9 cellular contexts compared by ENCODE assay signal in genomic region chr19:38665219-38665931, GRCh38. TPM values are rescaled to one million over a fixed set of nuclear protein-coding genes. Genes with fewer than 3 reads are reported as not detected.
A peak's percentile ranks its signal among the peaks of the same experiment; 100 is the strongest.
DNase-seq lines count a peak whose midpoint lies in the region; ATAC-seq and TF ChIP-seq lines count a peak whose summit lies in the region.
"Had no signal": no experiment of that assay in that cellular context is flagged by ENCODE, and none has a peak within 500 bp of the region (broad histone marks: within the 10 kb centered on the region; RNA-seq: fewer than 3 reads in every experiment).

No MANE protein-coding gene starts in this region.

- H3K4ac ChIP-seq in trophoblast cell (ENCODE audit: low read depth, low read length), result peak overlapping the region; percentile 51

- H2BK12ac ChIP-seq in trophoblast cell (ENCODE audit: low read length), result peak overlapping the region; percentile 60

- H3K14ac ChIP-seq in trophoblast cell (ENCODE audit: low read length), result peak overlapping the region; percentile 45

- H3K4me2 ChIP-seq in trophoblast cell (ENCODE audit: low read length), result peak overlapping the region; percentile 39

- peak overlapping the region; percentile 68 for H3K18ac ChIP-seq in trophoblast cell (ENCODE audit: low read length)

- peak overlapping the region; percentile 27 for H2BK120ac ChIP-seq in trophoblast cell (ENCODE audit: insufficient read depth, low read length, poor library complexity)

- DNase-seq in CD14-positive monocyte (ENCODE audit: low spot score) (no peak), SJCRH30 (no peak), foreskin keratinocyte (no peak), trophoblast cell (no peak), NCI-H146 treated with DMSO at 0.1 percent for 48 hours (lab: John Stamatoyannopoulos, UW; ENCODE audit: unreplicated experiment) (no peak), SW 1271 (lab: John Stamatoyannopoulos, UW) (no peak), DMS53 (lab: John Stamatoyannopoulos, UW) (no peak), NCI-H226 (no peak)
- DNase-seq: DMS153 had no signal

- peak overlapping the region; percentile 24 for H4K8ac ChIP-seq in trophoblast cell (ENCODE audit: low read depth, low read length)

- H3K4me3 ChIP-seq in SJCRH30 (no peak overlapping the region), trophoblast cell (ENCODE audit: low read depth, low read length) (no peak overlapping the region)

- ATAC-seq in foreskin keratinocyte, result no peak

- intact Hi-C loops in CD14-positive monocyte (cut with micrococcal nuclease), result no loop called here

- peaks cover 15 to 32% of the 10 kb centered on the region in 2 donors for H3K36me3 Mint-ChIP-seq in CD14-positive monocyte

- no peak overlapping the region for H3K23ac ChIP-seq in trophoblast cell (ENCODE audit: low read length)

- peak overlapping the region; percentile 30 for H2AK5ac ChIP-seq in trophoblast cell (ENCODE audit: low read length)

- H3K4me1 ChIP-seq in SJCRH30 (peaks cover 56% of the 10 kb centered on the region), foreskin keratinocyte (peaks cover 72% of the 10 kb centered on the region), trophoblast cell (ENCODE audit: control insufficient read depth in 1 of 2, insufficient read depth in 2 of 2, low read length in 2 of 2) (peaks cover 76 to 84% of the 10 kb centered on the region in 2 experiments)

- WGBS in trophoblast cell (ENCODE audit: extremely low coverage, insufficient coverage, insufficient read length), result no CpG with 5 or more reads among the region's 13 CpGs

- H3K9me3 Mint-ChIP-seq in CD14-positive monocyte, result no peaks in the 10 kb centered on the region

- peak overlapping the region in 6 of 7 donors; percentile 56 to 94 (median 88) for H3K27ac Mint-ChIP-seq in CD14-positive monocyte

- TF ChIP-seq CTCF in CD14-positive monocyte (IDR thresholded peaks at IDR 0.05) (no peak), foreskin keratinocyte (conservative IDR thresholded peaks at IDR 0.05) (no peak)

- no peak overlapping the region for H4K12ac ChIP-seq in trophoblast cell (ENCODE audit: low read depth, low read length)

- H3K4me3 Mint-ChIP-seq in CD14-positive monocyte, result no peak overlapping the region

- peak overlapping the region; percentile 39 for H3K9ac ChIP-seq in trophoblast cell (ENCODE audit: low read length)

- peak overlapping the region; percentile 62 for H2BK5ac ChIP-seq in trophoblast cell (ENCODE audit: low read depth, low read length, poor library complexity)

- H3K27me3 ChIP-seq in SJCRH30 (no peaks in the 10 kb centered on the region), foreskin keratinocyte (no peaks in the 10 kb centered on the region), trophoblast cell (ENCODE audit: insufficient read depth, low read length) (no peaks in the 10 kb centered on the region)

- H2AFZ ChIP-seq in trophoblast cell (ENCODE audit: insufficient read depth, low read length, poor library complexity), result peak overlapping the region; percentile 13

- H3K9me3 ChIP-seq in SJCRH30 (replicated peaks) (no peaks in the 10 kb centered on the region), trophoblast cell (ENCODE audit: insufficient read depth, low read depth, low read length) (no peaks in the 10 kb centered on the region)

- H3K36me3 ChIP-seq in SJCRH30, result peaks cover 6% of the 10 kb centered on the region; the same call in 1 of the 2 replicates
- H3K36me3 ChIP-seq in trophoblast cell (ENCODE audit: control insufficient read depth in 1 of 2, insufficient read depth in 2 of 2, low read length in 2 of 2), result peaks cover 21 to 32% of the 10 kb centered on the region in 2 experiments

- peaks cover 65% of the 10 kb centered on the region for H3K79me1 ChIP-seq in trophoblast cell (ENCODE audit: low read length)

- H4K91ac ChIP-seq in trophoblast cell (ENCODE audit: low read depth, low read length), result peak overlapping the region; percentile 64

- H3K4me1 Mint-ChIP-seq in CD14-positive monocyte, result peaks cover 93% of the 10 kb centered on the region

- H3K27ac ChIP-seq in SJCRH30 (peak overlapping the region; percentile 29; the same call in 1 of the 2 replicates), foreskin keratinocyte (peak overlapping the region; percentile 50), trophoblast cell (ENCODE audit: low read depth, low read length) (peak overlapping the region; percentile 97)

- H3K79me2 ChIP-seq in trophoblast cell (ENCODE audit: control insufficient read depth, insufficient read depth, low read length, poor library complexity), result peaks cover 58% of the 10 kb centered on the region

- H3K27me3 Mint-ChIP-seq in CD14-positive monocyte (ENCODE audit: low read depth in 3 of 3), result no peaks in the 10 kb centered on the region

RNA-seq across cellular contexts. Expression of gene ACTN4, which starts 17.9 kb away (rescaled TPM):
- 10 to 100 TPM in 1 of 2 donors, 1 to 10 TPM in 1; 8.4 to 16.0 TPM for polyA plus RNA-seq in CD14-positive monocyte
- 166 and 192 TPM in 2 replicates for total RNA-seq in SJCRH30 (2014; rRNA removed; shearing (Covaris generic))
- 499 and 534 TPM in 2 replicates for total RNA-seq in foreskin keratinocyte
- polyA plus RNA-seq in foreskin keratinocyte, result 532 and 546 TPM in 2 replicates
- polyA plus RNA-seq in trophoblast cell (2013), result 442 and 468 TPM in 2 replicates

RNA-seq across cellular contexts. Expression of gene EIF3K, which starts 46.4 kb away (rescaled TPM):
- polyA plus RNA-seq in CD14-positive monocyte (100 to 1,000 TPM; 326 to 381 TPM), foreskin keratinocyte (377 and 390 TPM in 2 replicates)
- 320 and 322 TPM in 2 replicates for total RNA-seq in SJCRH30 (2014; rRNA removed; shearing (Covaris generic))
- total RNA-seq in foreskin keratinocyte, result 273 and 286 TPM in 2 replicates
- 205 and 214 TPM in 2 replicates for polyA plus RNA-seq in trophoblast cell (2013)

RNA-seq across cellular contexts. Expression of gene MAP4K1, which starts 47.6 kb away (rescaled TPM):
- polyA plus RNA-seq in CD14-positive monocyte (10 to 100 TPM; 19.8 to 22.4 TPM), foreskin keratinocyte (0.12 and 0.28 TPM in 2 replicates)
- 1.2 and 1.5 TPM in 2 replicates for total RNA-seq in SJCRH30 (2014; rRNA removed; shearing (Covaris generic))
- 0.21 TPM in 1 of 2 replicates, not detected in the other for total RNA-seq in foreskin keratinocyte
- 0.56 and 0.72 TPM in 2 replicates for polyA plus RNA-seq in trophoblast cell (2013)

Comparison
In these comparisons a context has a peak if more than half of its experiments do, and no peak if none do; other contexts are left out.
1. H3K27ac ChIP-seq: peak in every context shown above with its lines; median percentile 97 in trophoblast cell; 50 in foreskin keratinocyte; 29 in SJCRH30.